ENCODE assay signal across 16 cellular contexts in genomic region chr11:68042219-68043028, GRCh38. TPM values are rescaled to one million over a fixed set of nuclear protein-coding genes. Genes with fewer than 3 reads are reported as not detected.
A peak's percentile ranks its signal among the peaks of the same experiment; 100 is the strongest.
DNase-seq lines count a peak whose midpoint lies in the region; ATAC-seq, FAIRE-seq and TF ChIP-seq lines count a peak whose summit lies in the region.
"Had no signal": no experiment of that assay in that cellular context is flagged by ENCODE, and none has a peak within 500 bp of the region (broad histone marks: within the 10 kb centered on the region; RNA-seq: fewer than 3 reads in every experiment).

No MANE protein-coding gene starts in this region.

- peak in 1 of 2 experiments; percentile 24 for DNase-seq in HL-60 (ENCODE audit: low read depth in 1 of 2, low spot score in 1 of 2)
- DNase-seq in K562 (ENCODE audit: extremely low read depth in 1 of 4, low spot score in 3 of 4) = peak in 1 of 4 experiments; percentile 47
- peak in 5 of 6 donors; percentile 28 to 84 (median 52) for DNase-seq in pancreas
- no peak for DNase-seq in AG08395 (ENCODE audit: low spot score)
- DNase-seq in GM13976 (ENCODE audit: low spot score) = no peak
- DNase-seq: NCI-H2029, NCI-H748 treated with DMSO at 0.1 percent for 48 hours, trophoblast cell had no signal

- peak overlapping the region in 2 of 10 experiments; percentile 92 to 94; a peak in 3 of 20 replicates for H3K4me3 ChIP-seq in BLaER1 treated with 17β-estradiol and CSF1 and Interleukin-3, amounts not matched to agents 10 nM and 100 nM
- H3K4me3 ChIP-seq in HL-60 (replicated peaks; ENCODE audit: insufficient read depth, low read length) (peak overlapping the region; percentile 97), K562 (no peak overlapping the region), pancreas (peak overlapping the region in 2 of 4 donors; percentile 57 to 70)
- H3K4me3 ChIP-seq: mucosa of descending colon had no signal

- H3K79me2 ChIP-seq in K562 (ENCODE audit: control insufficient read depth, insufficient read depth, low read length) = peaks cover 37% of the 10 kb centered on the region

- intact Hi-C loops in K562 (cut with micrococcal nuclease) (no loop called here), pancreas (cut with DNase I) (loop anchor here in 1 of 3 donors (10.0 kb wide), 1 partner anchor 162 kb away; no protein-coding TSS in a partner anchor)

- H3K27me3 ChIP-seq in BLaER1 treated with 17β-estradiol and CSF1 and Interleukin-3, amounts not matched to agents 10 nM and 100 nM = no peaks in the 10 kb centered on the region
- no peaks in the 10 kb centered on the region for H3K27me3 ChIP-seq in HL-60 (ENCODE audit: insufficient read depth, poor library complexity, severe bottlenecking)
- H3K27me3 ChIP-seq in K562 (ENCODE audit: control insufficient read depth in 2 of 2, insufficient read depth in 2 of 2, low read length in 2 of 2) = no peaks in the 10 kb centered on the region
- H3K27me3 ChIP-seq in pancreas = no peaks in the 10 kb centered on the region

- no peaks in the 10 kb centered on the region for H3K9me3 ChIP-seq in BLaER1 treated with 17β-estradiol and CSF1 and Interleukin-3, amounts not matched to agents 10 nM and 100 nM (replicated peaks in 1 of 11)
- no peaks in the 10 kb centered on the region for H3K9me3 ChIP-seq in K562 (replicated peaks; ENCODE audit: control insufficient read depth, insufficient read depth, low read depth, low read length)
- no peaks in the 10 kb centered on the region for H3K9me3 ChIP-seq in pancreas
- H3K9me3 ChIP-seq: mucosa of descending colon had no signal

- peaks cover 51 to 68% (median 61%) of the 10 kb centered on the region in 11 experiments for H3K36me3 ChIP-seq in BLaER1 treated with 17β-estradiol and CSF1 and Interleukin-3, amounts not matched to agents 10 nM and 100 nM
- H3K36me3 ChIP-seq in K562 (ENCODE audit: control insufficient read depth, insufficient read depth, low read length) (peaks cover 55% of the 10 kb centered on the region; the same call in 2 of the 3 replicates), pancreas (peaks cover 0 to 10% (median 9%) of the 10 kb centered on the region in 3 donors)

- H2AFZ ChIP-seq in K562 (ENCODE audit: low read depth, low read length) = no peak overlapping the region

- in situ Hi-C loops in K562 (cut with MboI) (no loop called here), GM13976 (cut with MboI; ENCODE audit: low sequenced_read_pairs, unreplicated experiment) (no loop called here)

- H3K9ac ChIP-seq in BLaER1 treated with 17β-estradiol and CSF1 and Interleukin-3, amounts not matched to agents 10 nM and 100 nM = peak overlapping the region; percentile 79 to 90 (median 86); a peak in 17 of 22 replicates
- peak overlapping the region; percentile 69 to 90; a peak in 3 of 4 replicates for H3K9ac ChIP-seq in K562 (ENCODE audit: insufficient read depth in 1 of 2, low read depth in 2 of 2, low read length in 2 of 2)

- H3K9me1 ChIP-seq in K562 (ENCODE audit: control insufficient read depth, insufficient read depth, low read length) = no peaks in the 10 kb centered on the region

- no peak for TF ChIP-seq RAD21 in K562 (CRISPR knock-in tag; conservative IDR thresholded peaks at IDR 0.05 in 1 of 2, IDR thresholded peaks at IDR 0.05 in 1 of 2)

- H4K20me1 ChIP-seq in BLaER1 treated with 17β-estradiol and CSF1 and Interleukin-3, amounts not matched to agents 10 nM and 100 nM = peaks cover 24 to 72% (median 65%) of the 10 kb centered on the region in 11 experiments
- H4K20me1 ChIP-seq in K562 (replicated peaks; ENCODE audit: control insufficient read depth, insufficient read depth, low read length) = peaks cover 4% of the 10 kb centered on the region; the same call in 1 of the 2 replicates

- BruUV-seq in K562 (replicated peaks; lab: Mats Ljungman, UMichigan) = no TSS peak

- no peak for TF ChIP-seq EP300 in K562 (IDR thresholded peaks at IDR 0.05; ENCODE audit: low read length)

- no peak for FAIRE-seq in K562 (lab: Jason Lieb, UNC)
- no peak for FAIRE-seq in pancreas (lab: Jason Lieb, UNC)
- FAIRE-seq: endothelial cell of umbilical vein, H54, keratinocyte, TTC549 had no signal

- H3K27ac ChIP-seq in BLaER1 treated with 17β-estradiol and CSF1 and Interleukin-3, amounts not matched to agents 10 nM and 100 nM = peak overlapping the region in 8 of 11 experiments; percentile 85 to 92 (median 89); a peak in 12 of 22 replicates
- H3K27ac ChIP-seq in HL-60 (replicated peaks) (peak overlapping the region; percentile 81), K562 (ENCODE audit: extremely low read depth, low read depth, low read length) (peak overlapping the region; percentile 90), pancreas (peak overlapping the region; percentile 11 to 92 (median 50))

- CTCF ChIA-PET in K562 (lab: Yijun Ruan, JAX; ENCODE audit: low intra/inter-chr PET ratio) = no interaction called here

- peaks cover 37 to 74% (median 66%) of the 10 kb centered on the region in 10 experiments for H3K4me1 ChIP-seq in BLaER1 treated with 17β-estradiol and CSF1 and Interleukin-3, amounts not matched to agents 10 nM and 100 nM
- H3K4me1 ChIP-seq in K562 (replicated peaks in 1 of 2; ENCODE audit: control insufficient read depth in 2 of 2, insufficient read depth in 2 of 2, low read length in 2 of 2) (peaks cover 44 to 82% of the 10 kb centered on the region in 2 experiments), pancreas (peaks cover 12 to 37% (median 33%) of the 10 kb centered on the region in 3 donors)

- TF ChIP-seq CTCF in HL-60 (IDR thresholded peaks at IDR 0.05; ENCODE audit: insufficient read depth, low read length) (no peak), K562 (IDR thresholded peaks at IDR 0.05 in 2 of 3, conservative IDR thresholded peaks at IDR 0.05 in 1 of 3; ENCODE audit: insufficient read depth in 2 of 3, low read depth in 1 of 3, low read length in 3 of 3) (0 out of 6 replicates have a peak, but pooled peaks of 1 of the 3 experiments have one; percentile 1), pancreas (IDR thresholded peaks at IDR 0.05) (no peak), GM13976 (IDR thresholded peaks at IDR 0.05; ENCODE audit: borderline replicate concordance, control extremely low read depth, extremely low read depth, insufficient read depth, missing control alignments) (no peak)

- ATAC-seq in K562 (no peak), pancreas (no peak), HG02623 (IDR thresholded peaks at IDR 0.05; ENCODE audit: unreplicated experiment) (no peak)
- ATAC-seq: activated naive CD4-positive, alpha-beta T cell treated with anti-CD3 and anti-CD28 coated beads, Interleukin-2, amount 50 U/mL, for 72 hours; mucosa of descending colon had no signal

- POLR2A ChIA-PET in K562 (lab: Yijun Ruan, JAX) = interaction anchor here (0.8 to 4.9 kb wide), 6 partner anchors 10 to 45 kb away, joined by 3 to 55 read pairs (median 6); partner anchors contain the start of gene NDUFS8

- 68% methylated on average over 20 of the region's 27 CpGs for WGBS in K562 (ENCODE audit: insufficient coverage, low coverage, missing lambda C conversion rate)
- 43 to 49% methylated on average over 26 to 27 of the region's 27 CpGs for WGBS in pancreas, 2 donors

- TF ChIP-seq POLR2A in K562 (conservative IDR thresholded peaks at IDR 0.05) = no peak

- H3K4me2 ChIP-seq in BLaER1 treated with 17β-estradiol and CSF1 and Interleukin-3, amounts not matched to agents 10 nM and 100 nM = peak overlapping the region; percentile 93 to 100 (median 98); a peak in 21 of 22 replicates
- peak overlapping the region; percentile 57 for H3K4me2 ChIP-seq in K562 (ENCODE audit: insufficient read depth, low read length)

RNA-seq across cellular contexts. Expression of gene TCIRG1, which starts 3.6 kb away (rescaled TPM):
- total RNA-seq in K562 (2011; cell fraction: chromatin; rRNA removed; ENCODE audit: low replicate concordance) = 106 and 531 TPM in 2 replicates
- 492 and 517 TPM in 2 replicates for total RNA-seq in K562 (2011; cell fraction: nucleolus; rRNA removed)
- total RNA-seq in K562 (2011; cell fraction: nucleoplasm; rRNA removed) = 190 and 232 TPM in 2 replicates
- total RNA-seq in K562 (2014; rRNA removed) = 78.0 and 82.8 TPM in 2 replicates
- total RNA-seq in K562 (2014; rRNA removed; fragmentation: Illumina TruSeq; extraction: Trizol) = 2.5 and 5.5 TPM in 2 replicates
- total RNA-seq in K562 (2015; rRNA removed; fragmentation: Illumina TruSeq; extraction: Trizol) = 24.4 and 28.7 TPM in 2 replicates
- total RNA-seq in K562 (2021) = 96.4 and 108 TPM in 2 replicates
- polyA plus RNA-seq in K562 (2011; rRNA removed) = 31.1 and 72.7 TPM in 2 replicates
- polyA plus RNA-seq in K562 (2011; cell fraction: cytosol; rRNA removed) = 56.1 and 92.6 TPM in 2 replicates
- polyA plus RNA-seq in K562 (2011; cell fraction: nucleus; rRNA removed) = 923 and 1,215 TPM in 2 replicates
- polyA plus RNA-seq in K562 (2012) = 55.4 and 115 TPM in 2 replicates
- 13.1 and 33.3 TPM in 2 replicates for polyA plus RNA-seq in K562 (2014; fragmentation: Illumina TruSeq; extraction: Trizol)
- polyA plus RNA-seq in K562 (2014; fragmentation: Nextera tagmentation; extraction: Ambion mirVana) = 1 to 10 TPM in 1 of 2 experiments, under 1 TPM in 1; 0.49 to 1.9 TPM
- polyA plus RNA-seq in K562 (2014; rRNA removed) = 113 and 143 TPM in 2 replicates
- 9.7 and 11.0 TPM in 2 replicates for polyA minus RNA-seq in K562 (2011; rRNA and poly(A)+ RNA removed)
- polyA minus RNA-seq in K562 (2011; cell fraction: cytosol; rRNA and poly(A)+ RNA removed) = 28.2 and 33.0 TPM in 2 replicates
- 139 and 154 TPM in 2 replicates for polyA minus RNA-seq in K562 (2011; cell fraction: nucleus; rRNA and poly(A)+ RNA removed)
- total RNA-seq in pancreas = 100 to 1,000 TPM; 166 to 287 (median 201) TPM
- polyA plus RNA-seq in pancreas = 1,000 to 10,000 TPM in 1 of 2 donors, 100 to 1,000 TPM in 1; 550 to 1,036 TPM

RNA-seq across cellular contexts. Expression of gene NDUFS8, which starts 11.9 kb away (rescaled TPM):
- 41.2 and 158 TPM in 2 replicates for total RNA-seq in K562 (2011; cell fraction: chromatin; rRNA removed; ENCODE audit: low replicate concordance)
- total RNA-seq in K562 (2011; cell fraction: nucleolus; rRNA removed) = 168 and 170 TPM in 2 replicates
- 99.4 and 102 TPM in 2 replicates for total RNA-seq in K562 (2011; cell fraction: nucleoplasm; rRNA removed)
- total RNA-seq in K562 (2014; rRNA removed) (351 and 419 TPM in 2 replicates), K562 (2014; rRNA removed; fragmentation: Illumina TruSeq; extraction: Trizol) (60.0 and 91.3 TPM in 2 replicates), K562 (2015; rRNA removed; fragmentation: Illumina TruSeq; extraction: Trizol) (146 and 150 TPM in 2 replicates), K562 (2021) (271 and 294 TPM in 2 replicates), pancreas (10 to 100 TPM; 43.6 to 70.5 (median 59.0) TPM)
- polyA plus RNA-seq in K562 (2011; rRNA removed) (67.2 and 68.7 TPM in 2 replicates), K562 (2014; fragmentation: Illumina TruSeq; extraction: Trizol) (101 and 156 TPM in 2 replicates), K562 (2014; fragmentation: Nextera tagmentation; extraction: Ambion mirVana) (10 to 100 TPM; 36.5 to 65.1 TPM), K562 (2014; rRNA removed) (241 and 257 TPM in 2 replicates), pancreas (100 to 1,000 TPM; 116 to 121 TPM)
- polyA plus RNA-seq in K562 (2011; cell fraction: cytosol; rRNA removed) = 181 and 505 TPM in 2 replicates
- 116 and 178 TPM in 2 replicates for polyA plus RNA-seq in K562 (2011; cell fraction: nucleus; rRNA removed)
- polyA plus RNA-seq in K562 (2012) = 247 and 317 TPM in 2 replicates
- polyA minus RNA-seq in K562 (2011; rRNA and poly(A)+ RNA removed) = 28.2 and 47.3 TPM in 2 replicates
- 128 and 135 TPM in 2 replicates for polyA minus RNA-seq in K562 (2011; cell fraction: cytosol; rRNA and poly(A)+ RNA removed)
- 55.5 and 65.1 TPM in 2 replicates for polyA minus RNA-seq in K562 (2011; cell fraction: nucleus; rRNA and poly(A)+ RNA removed)

RNA-seq across cellular contexts. Expression of gene ALDH3B1, which starts 32.3 kb away (rescaled TPM):
- total RNA-seq in K562 (2011; cell fraction: chromatin; rRNA removed; ENCODE audit: low replicate concordance) = 0.14 and 0.70 TPM in 2 replicates
- 0.13 and 0.17 TPM in 2 replicates for total RNA-seq in K562 (2011; cell fraction: nucleolus; rRNA removed)
- total RNA-seq in K562 (2011; cell fraction: nucleoplasm; rRNA removed) = 0.07 and 0.15 TPM in 2 replicates
- total RNA-seq in K562 (2014; rRNA removed) (0.37 TPM in 1 of 2 replicates, not detected in the other), K562 (2014; rRNA removed; fragmentation: Illumina TruSeq; extraction: Trizol) (0.04 TPM in 1 of 2 replicates, not detected in the other), K562 (2015; rRNA removed; fragmentation: Illumina TruSeq; extraction: Trizol) (0.07 and 0.08 TPM in 2 replicates), K562 (2021) (0.13 and 0.35 TPM in 2 replicates), pancreas (10 to 100 TPM in 2 of 6 donors, 1 to 10 TPM in 4; 3.2 to 13.7 (median 8.0) TPM)
- polyA plus RNA-seq in K562 (2011; rRNA removed) (0.10 and 0.19 TPM in 2 replicates), K562 (2014; fragmentation: Illumina TruSeq; extraction: Trizol) (0.06 and 0.15 TPM in 2 replicates), K562 (2014; fragmentation: Nextera tagmentation; extraction: Ambion mirVana) (under 1 TPM in 1 of 2 experiments, not detected in 1; 0.01 TPM), K562 (2014; rRNA removed) (0.21 and 0.43 TPM in 2 replicates), pancreas (1 to 10 TPM; 6.4 to 9.5 TPM)
- 0.18 and 0.36 TPM in 2 replicates for polyA plus RNA-seq in K562 (2011; cell fraction: cytosol; rRNA removed)
- polyA plus RNA-seq in K562 (2011; cell fraction: nucleus; rRNA removed) = 0.21 and 0.30 TPM in 2 replicates
- polyA plus RNA-seq in K562 (2012) = 0.42 and 1.4 TPM in 2 replicates
- 0.03 TPM in 1 of 2 replicates, not detected in the other for polyA minus RNA-seq in K562 (2011; rRNA and poly(A)+ RNA removed)
- polyA minus RNA-seq in K562 (2011; cell fraction: cytosol; rRNA and poly(A)+ RNA removed) = 1.5 TPM in 1 of 2 replicates, not detected in the other
- 0.11 and 0.54 TPM in 2 replicates for polyA minus RNA-seq in K562 (2011; cell fraction: nucleus; rRNA and poly(A)+ RNA removed)

RNA-seq across cellular contexts. Expression of gene UNC93B1, which starts 38.5 kb away (rescaled TPM):
- total RNA-seq in K562 (2011; cell fraction: chromatin; rRNA removed; ENCODE audit: low replicate concordance) = 14.0 and 42.4 TPM in 2 replicates
- total RNA-seq in K562 (2011; cell fraction: nucleolus; rRNA removed) = 38.0 and 40.8 TPM in 2 replicates
- total RNA-seq in K562 (2011; cell fraction: nucleoplasm; rRNA removed) = 17.3 and 24.9 TPM in 2 replicates
- total RNA-seq in K562 (2014; rRNA removed) = 10.1 and 12.2 TPM in 2 replicates
- 3.7 and 4.3 TPM in 2 replicates for total RNA-seq in K562 (2014; rRNA removed; fragmentation: Illumina TruSeq; extraction: Trizol)
- total RNA-seq in K562 (2015; rRNA removed; fragmentation: Illumina TruSeq; extraction: Trizol) = 2.3 and 3.3 TPM in 2 replicates
- total RNA-seq in K562 (2021) = 13.6 and 14.1 TPM in 2 replicates
- polyA plus RNA-seq in K562 (2011; rRNA removed) = 8.6 and 10.0 TPM in 2 replicates
- polyA plus RNA-seq in K562 (2011; cell fraction: cytosol; rRNA removed) = 11.3 and 17.7 TPM in 2 replicates
- 30.9 and 40.1 TPM in 2 replicates for polyA plus RNA-seq in K562 (2011; cell fraction: nucleus; rRNA removed)
- polyA plus RNA-seq in K562 (2012) = 6.5 and 9.5 TPM in 2 replicates
- polyA plus RNA-seq in K562 (2014; fragmentation: Illumina TruSeq; extraction: Trizol) = 5.1 and 6.5 TPM in 2 replicates
- polyA plus RNA-seq in K562 (2014; fragmentation: Nextera tagmentation; extraction: Ambion mirVana) = under 1 TPM; 0.10 to 0.17 TPM
- polyA plus RNA-seq in K562 (2014; rRNA removed) = 7.3 and 11.6 TPM in 2 replicates
- 5.2 and 8.3 TPM in 2 replicates for polyA minus RNA-seq in K562 (2011; rRNA and poly(A)+ RNA removed)
- polyA minus RNA-seq in K562 (2011; cell fraction: cytosol; rRNA and poly(A)+ RNA removed) = 9.3 and 11.6 TPM in 2 replicates
- polyA minus RNA-seq in K562 (2011; cell fraction: nucleus; rRNA and poly(A)+ RNA removed) = 12.3 and 12.5 TPM in 2 replicates
- total RNA-seq in pancreas = 10 to 100 TPM; 13.0 to 28.5 (median 16.6) TPM
- 10 to 100 TPM; 26.3 to 36.5 TPM for polyA plus RNA-seq in pancreas

Comparison
In these comparisons a context has a peak if more than half of its experiments do, and no peak if none do; other contexts are left out.
1. DNase-seq: peak in pancreas (5 of 6); none in AG08395 (single experiment) and GM13976 (single experiment).
2. Peak in every context shown above with its lines, with median percentiles within 50 percentile points of each other: H3K27ac ChIP-seq.